Comparison of ENCODE assay signal across 19 cellular contexts in the genomic region with DNA sequence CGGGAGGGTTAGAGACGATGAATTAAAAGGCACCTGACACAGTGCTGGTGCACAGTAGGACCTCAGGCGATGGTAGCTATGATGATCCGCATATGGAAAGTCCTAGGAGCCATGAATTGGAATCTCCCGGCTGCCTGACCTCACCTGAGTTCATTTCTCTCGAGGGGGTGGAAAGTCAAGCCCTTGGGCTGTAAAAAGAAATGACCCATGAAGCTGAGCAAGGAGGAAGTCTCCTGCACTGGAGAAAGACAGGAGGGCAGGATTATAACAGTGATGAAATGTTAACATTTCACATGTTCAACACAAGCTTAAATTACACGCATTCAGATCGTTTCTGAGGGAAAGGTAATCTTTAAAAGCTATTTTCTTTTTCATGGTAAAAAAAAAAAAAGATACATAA.
DNase-seq lines count a peak whose midpoint lies in the region; ATAC-seq and TF ChIP-seq lines count a peak whose summit lies in the region.
"Had no signal": no experiment of that assay in that cellular context is flagged by ENCODE, and none has a peak within 500 bp of the region (broad histone marks: within the 10 kb centered on the region; RNA-seq: fewer than 3 reads in every experiment).

No MANE protein-coding gene starts in this region.

- no peak overlapping the region for H2BK15ac ChIP-seq in mesendoderm (replicated peaks; ENCODE audit: low read depth)

- no peak overlapping the region for H3K4ac ChIP-seq in mesendoderm (ENCODE audit: low read depth, low read length)

- TF ChIP-seq CTCF in sigmoid colon (IDR thresholded peaks at IDR 0.05): no peak

- TF ChIP-seq EP300 in sigmoid colon (IDR thresholded peaks at IDR 0.05): no peak

- CTCF ChIA-PET in activated CD4-positive, alpha-beta T cell treated with anti-CD3 and anti-CD28 coated beads for 36 hours (lab: Charles Lee): interaction anchor here (0.6 to 1.1 kb wide), 3 partner anchors 10 to 881 kb away, joined by 3 to 4 read pairs (median 4); no protein-coding TSS in a partner anchor
- CTCF ChIA-PET in activated CD8-positive, alpha-beta T cell treated with anti-CD3 and anti-CD28 coated beads, Interleukin-2, amount 10 ng/mL, durations not matched to agents 7 days and 5 days (lab: Charles Lee): interaction anchor here (1.7 kb wide), 1 partner anchor 10 kb away, joined by 7 read pairs; no protein-coding TSS in a partner anchor

- H3K4me1 Mint-ChIP-seq in activated CD4-positive, alpha-beta T cell treated with anti-CD3 and anti-CD28 coated beads for 36 hours: no peaks in the 10 kb centered on the region
- H3K4me1 Mint-ChIP-seq in activated CD8-positive, alpha-beta T cell treated with anti-CD3 and anti-CD28 coated beads, Interleukin-2, amount 10 ng/mL, durations not matched to agents 7 days and 5 days (ENCODE audit: low read depth): no peaks in the 10 kb centered on the region
- H3K4me1 Mint-ChIP-seq: CD4-positive, CD25-positive, alpha-beta regulatory T cell; CD8-positive, alpha-beta memory T cell had no signal

- POLR2A ChIA-PET in activated CD4-positive, alpha-beta T cell treated with anti-CD3 and anti-CD28 coated beads for 36 hours (lab: Charles Lee): no interaction called here
- POLR2A ChIA-PET in activated CD8-positive, alpha-beta T cell treated with anti-CD3 and anti-CD28 coated beads, Interleukin-2, amount 10 ng/mL, durations not matched to agents 7 days and 5 days (lab: Charles Lee): no interaction called here

- H3K4me3 ChIP-seq in mesendoderm (ENCODE audit: low read length): no peak overlapping the region
- H3K4me3 ChIP-seq in sigmoid colon: no peak overlapping the region
- H3K4me3 ChIP-seq: K562 had no signal

- peak overlapping the region; percentile 85 for H2AK5ac ChIP-seq in mesendoderm (ENCODE audit: low read length)

- H3K23ac ChIP-seq in mesendoderm (ENCODE audit: low read length): no peak overlapping the region

- peak overlapping the region; percentile 83 for H3K27ac ChIP-seq in mesendoderm (ENCODE audit: low read depth, low read length)
- no peak overlapping the region for H3K27ac ChIP-seq in sigmoid colon

- no peaks in the 10 kb centered on the region for H3K27me3 ChIP-seq in mesendoderm (ENCODE audit: insufficient read depth, low read length, poor library complexity)
- H3K27me3 ChIP-seq in sigmoid colon: peaks cover 0 to 34% (median 0%) of the 10 kb centered on the region in 3 donors
- H3K27me3 ChIP-seq: BE2C had no signal

- no peaks in the 10 kb centered on the region for H3K79me1 ChIP-seq in mesendoderm (ENCODE audit: low read length)

- no peak overlapping the region for H4K8ac ChIP-seq in mesendoderm (ENCODE audit: low read depth, low read length)

- peak overlapping the region; percentile 66 for H3K56ac ChIP-seq in mesendoderm (ENCODE audit: low read length)

- peaks cover 26% of the 10 kb centered on the region for H3K27me3 Mint-ChIP-seq in activated CD4-positive, alpha-beta T cell treated with anti-CD3 and anti-CD28 coated beads for 36 hours
- H3K27me3 Mint-ChIP-seq in activated CD8-positive, alpha-beta T cell treated with anti-CD3 and anti-CD28 coated beads, Interleukin-2, amount 10 ng/mL, durations not matched to agents 7 days and 5 days (ENCODE audit: low read depth): peaks cover 2% of the 10 kb centered on the region

- ATAC-seq in activated CD4-positive, alpha-beta T cell treated with anti-CD3 and anti-CD28 coated beads for 36 hours: no peak
- no peak for ATAC-seq in activated CD8-positive, alpha-beta T cell treated with anti-CD3 and anti-CD28 coated beads, Interleukin-2, amount 10 ng/mL, durations not matched to agents 7 days and 5 days
- ATAC-seq: K562 had no signal

- no peaks in the 10 kb centered on the region for H3K36me3 ChIP-seq in mesendoderm (ENCODE audit: control insufficient read depth, insufficient read depth, low read length)
- no peaks in the 10 kb centered on the region for H3K36me3 ChIP-seq in sigmoid colon
- H3K36me3 ChIP-seq: BE2C had no signal

- H3K9ac ChIP-seq in mesendoderm (ENCODE audit: low read length): no peak overlapping the region

- H3K36me3 Mint-ChIP-seq in activated CD4-positive, alpha-beta T cell treated with anti-CD3 and anti-CD28 coated beads for 36 hours (ENCODE audit: low read depth): no peaks in the 10 kb centered on the region
- H3K36me3 Mint-ChIP-seq in activated CD8-positive, alpha-beta T cell treated with anti-CD3 and anti-CD28 coated beads, Interleukin-2, amount 10 ng/mL, durations not matched to agents 7 days and 5 days (ENCODE audit: low read depth): no peaks in the 10 kb centered on the region
- H3K36me3 Mint-ChIP-seq: CD4-positive, CD25-positive, alpha-beta regulatory T cell; CD8-positive, alpha-beta memory T cell had no signal

- no peaks in the 10 kb centered on the region for H3K9me3 Mint-ChIP-seq in activated CD4-positive, alpha-beta T cell treated with anti-CD3 and anti-CD28 coated beads for 36 hours (ENCODE audit: low read depth)
- H3K9me3 Mint-ChIP-seq in activated CD8-positive, alpha-beta T cell treated with anti-CD3 and anti-CD28 coated beads, Interleukin-2, amount 10 ng/mL, durations not matched to agents 7 days and 5 days (ENCODE audit: insufficient read depth): no peaks in the 10 kb centered on the region

- no CpG with 5 or more reads among the region's 8 CpGs for WGBS in mesendoderm (ENCODE audit: extremely low coverage, insufficient coverage, low lambda C conversion rate)
- 38 to 53% methylated on average over 8 of the region's 8 CpGs for WGBS in sigmoid colon, 2 donors

- H3K4me1 ChIP-seq in mesendoderm (ENCODE audit: control insufficient read depth, low read depth, low read length) (peaks cover 21% of the 10 kb centered on the region), sigmoid colon (no peaks in the 10 kb centered on the region)
- H3K4me1 ChIP-seq: BE2C, Caco-2 had no signal

- no peak overlapping the region for H3K27ac Mint-ChIP-seq in activated CD4-positive, alpha-beta T cell treated with anti-CD3 and anti-CD28 coated beads for 36 hours
- no peak overlapping the region for H3K27ac Mint-ChIP-seq in activated CD8-positive, alpha-beta T cell treated with anti-CD3 and anti-CD28 coated beads, Interleukin-2, amount 10 ng/mL, durations not matched to agents 7 days and 5 days
- H3K27ac Mint-ChIP-seq: CD4-positive, CD25-positive, alpha-beta regulatory T cell; HFFc6 had no signal

- peak overlapping the region; percentile 90 for H2BK5ac ChIP-seq in mesendoderm (ENCODE audit: low read length)

- DNase-seq in DMS79 treated with DMSO at 0.1 percent for 48 hours (lab: John Stamatoyannopoulos, UW) (peak; percentile 71), NCI-H69 (lab: John Stamatoyannopoulos, UW) (peak; percentile 15), mesendoderm (peak; percentile 36), sigmoid colon (peak; percentile 4)
- no peak for DNase-seq in central memory CD4-positive, alpha-beta T cell
- DNase-seq in stimulated activated CD4-positive, alpha-beta T cell treated with anti-CD3 and anti-CD28 coated beads, Interleukin-4, amount 100 ng/mL, for 24 hours: no peak
- no peak for DNase-seq in activated CD4-positive, alpha-beta T cell treated with anti-CD3 and anti-CD28 coated beads for 36 hours
- DNase-seq in activated CD8-positive, alpha-beta T cell treated with anti-CD3 and anti-CD28 coated beads, Interleukin-2, amount 10 ng/mL, durations not matched to agents 7 days and 5 days: no peak
- DNase-seq: ACHN; BE2C; C1 segment of cervical spinal cord; Caco-2; CD4-positive, CD25-positive, alpha-beta regulatory T cell; CD8-positive, alpha-beta memory T cell; GF-D8; HCEC 1CT; HFFc6; IMR-90 had no signal

- no peak overlapping the region for H3K4me2 ChIP-seq in mesendoderm (ENCODE audit: low read length)

- no peak overlapping the region for H3K18ac ChIP-seq in mesendoderm (ENCODE audit: low read length)

- peak overlapping the region; percentile 84 for H2BK120ac ChIP-seq in mesendoderm (ENCODE audit: low read depth, low read length)

- no peak for TF ChIP-seq POLR2A in sigmoid colon (IDR thresholded peaks at IDR 0.05)

- H3K79me2 ChIP-seq in mesendoderm (ENCODE audit: control insufficient read depth, insufficient read depth, low read length): no peaks in the 10 kb centered on the region

- H4K5ac ChIP-seq in mesendoderm (ENCODE audit: low read length): no peak overlapping the region

- H3K4me3 Mint-ChIP-seq in activated CD4-positive, alpha-beta T cell treated with anti-CD3 and anti-CD28 coated beads for 36 hours: no peak overlapping the region
- no peak overlapping the region for H3K4me3 Mint-ChIP-seq in activated CD8-positive, alpha-beta T cell treated with anti-CD3 and anti-CD28 coated beads, Interleukin-2, amount 10 ng/mL, durations not matched to agents 7 days and 5 days
- H3K4me3 Mint-ChIP-seq: CD4-positive, CD25-positive, alpha-beta regulatory T cell; CD8-positive, alpha-beta memory T cell; HFFc6 had no signal

- no peaks in the 10 kb centered on the region for H3K9me3 ChIP-seq in sigmoid colon
- H3K9me3 ChIP-seq: BE2C, Caco-2 had no signal

- intact Hi-C loops in sigmoid colon (cut with DNase I): no loop called here
- intact Hi-C loops in activated CD4-positive, alpha-beta T cell treated with anti-CD3 and anti-CD28 coated beads for 36 hours (cut with DNase I, micrococcal nuclease): no loop called here

Comparison
In these comparisons a context has a peak if more than half of its experiments do, and no peak if none do; other contexts are left out.
1. DNase-seq: peak in DMS79 treated with DMSO at 0.1 percent for 48 hours (single experiment), NCI-H69 (single experiment), mesendoderm (single experiment) and sigmoid colon (single experiment); none in central memory CD4-positive, alpha-beta T cell (single experiment), stimulated activated CD4-positive, alpha-beta T cell treated with anti-CD3 and anti-CD28 coated beads, Interleukin-4, amount 100 ng/mL, for 24 hours (single experiment), activated CD4-positive, alpha-beta T cell treated with anti-CD3 and anti-CD28 coated beads for 36 hours (single experiment) and activated CD8-positive, alpha-beta T cell treated with anti-CD3 and anti-CD28 coated beads, Interleukin-2, amount 10 ng/mL, durations not matched to agents 7 days and 5 days (single experiment).